Comparison of ENCODE assay signal across 22 cellular contexts in the genomic region with DNA sequence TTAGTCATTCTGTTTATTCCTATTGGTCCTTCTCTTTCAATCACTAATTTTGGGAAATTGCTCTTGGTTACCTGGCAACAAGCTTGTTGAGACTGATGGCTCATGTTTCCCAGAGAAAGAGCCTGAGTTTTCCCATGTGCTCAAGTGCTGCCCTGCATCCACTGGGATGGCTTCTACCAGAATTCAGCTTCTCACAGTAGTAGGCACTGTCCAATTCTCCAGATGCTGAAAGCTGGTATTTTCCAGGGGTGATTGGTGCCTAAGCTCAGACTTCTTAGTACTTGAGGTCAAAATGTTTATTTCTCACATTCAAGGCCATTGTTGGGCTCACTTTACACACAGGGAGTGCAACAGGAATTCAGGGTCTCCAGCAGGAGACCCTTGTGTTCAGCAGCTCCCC.
"Had no signal": no experiment of that assay in that cellular context is flagged by ENCODE, and none has a peak within 500 bp of the region (broad histone marks: within the 10 kb centered on the region; RNA-seq: fewer than 3 reads in every experiment).

No MANE protein-coding gene starts in this region.

- H3K4me1 Mint-ChIP-seq: WTC11 had no signal

- H3K4me3 Mint-ChIP-seq: activated CD4-positive, alpha-beta T cell treated with anti-CD3 and anti-CD28 coated beads for 36 hours; dendritic cell treated with granulocyte-macrophage colony-stimulating factor and Interleukin-4, amounts not matched to agents 40 ng/mL and 50 ng/mL, for 4 days; effector memory CD8-positive, alpha-beta T cell; naive thymus-derived CD4-positive, alpha-beta T cell; type B pancreatic cell; WTC11 had no signal

- H3K9me3 ChIP-seq: esophagus squamous epithelium, heart right ventricle, left lung, ovary, psoas muscle, right lobe of liver, stomach had no signal

- H3K27ac ChIP-seq: cardiac muscle cell, esophagus squamous epithelium, heart right ventricle, left lung, ovary, psoas muscle, right lobe of liver, stomach had no signal

- DNase-seq: activated CD4-positive, alpha-beta T cell treated with anti-CD3 and anti-CD28 coated beads for 36 hours; activated CD4-positive, alpha-beta T cell treated with anti-CD3 and anti-CD28 coated beads, Interleukin-2, amount 50 U/mL, for 48 hours; activated gamma-delta T cell treated with Interleukin-2 at 50 U/mL for 16 hours; amniotic stem cell; effector memory CD8-positive, alpha-beta T cell; esophagus squamous epithelium; heart right ventricle; left lung; mammary epithelial cell; naive thymus-derived CD4-positive, alpha-beta T cell; ovary; psoas muscle; right lobe of liver; small intestine; stimulated activated CD4-positive, alpha-beta T cell treated with anti-CD3 and anti-CD28 coated beads, Interleukin-15, amount 100 ng/mL, for 24 hours; stimulated activated CD4-positive, alpha-beta T cell treated with anti-CD3 and anti-CD28 coated beads, Interleukin-2, amount 100 ng/mL, for 48 hours; stomach had no signal

- H3K27me3 Mint-ChIP-seq: activated CD4-positive, alpha-beta T cell treated with anti-CD3 and anti-CD28 coated beads for 36 hours; type B pancreatic cell had no signal

- H3K36me3 Mint-ChIP-seq: activated naive CD4-positive, alpha-beta T cell treated with anti-CD3 and anti-CD28 coated beads, Interleukin-2, amount 50 U/mL, for 72 hours; naive thymus-derived CD4-positive, alpha-beta T cell had no signal

- H3K27me3 ChIP-seq: cardiac muscle cell, esophagus squamous epithelium, left lung, ovary, right lobe of liver, stomach had no signal

- H3K27ac Mint-ChIP-seq: activated CD4-positive, alpha-beta T cell treated with anti-CD3 and anti-CD28 coated beads for 36 hours; activated naive CD4-positive, alpha-beta T cell treated with anti-CD3 and anti-CD28 coated beads, Interleukin-2, amount 50 U/mL, for 72 hours; dendritic cell treated with granulocyte-macrophage colony-stimulating factor and Interleukin-4, amounts not matched to agents 40 ng/mL and 50 ng/mL, for 4 days; effector memory CD8-positive, alpha-beta T cell; WTC11 had no signal

- H3K36me3 ChIP-seq: cardiac muscle cell, esophagus squamous epithelium, heart right ventricle, left lung, ovary, right lobe of liver, stomach had no signal

- ATAC-seq: activated CD4-positive, alpha-beta T cell treated with anti-CD3 and anti-CD28 coated beads for 36 hours; effector memory CD8-positive, alpha-beta T cell; heart right ventricle; left lung; naive thymus-derived CD4-positive, alpha-beta T cell; psoas muscle; right lobe of liver; WTC11 had no signal

- H3K4me1 ChIP-seq: heart right ventricle, left lung, psoas muscle, right lobe of liver, stomach had no signal

- H3K9me3 Mint-ChIP-seq: activated naive CD4-positive, alpha-beta T cell treated with anti-CD3 and anti-CD28 coated beads, Interleukin-2, amount 50 U/mL, for 72 hours; dendritic cell treated with granulocyte-macrophage colony-stimulating factor and Interleukin-4, amounts not matched to agents 40 ng/mL and 50 ng/mL, for 4 days; effector memory CD8-positive, alpha-beta T cell; naive thymus-derived CD4-positive, alpha-beta T cell had no signal

- H3K4me3 ChIP-seq: cardiac muscle cell, esophagus squamous epithelium, heart right ventricle, left lung, ovary, psoas muscle, right lobe of liver, stomach had no signal
